ENCODE assay signal across 30 cellular contexts in genomic region chr15:56968256-56968655, GRCh38.
"Had no signal": no experiment of that assay in that cellular context is flagged by ENCODE, and none has a peak within 500 bp of the region (broad histone marks: within the 10 kb centered on the region; RNA-seq: fewer than 3 reads in every experiment).

No MANE protein-coding gene starts in this region.

- H3K4me3 Mint-ChIP-seq: activated B cell treated with CpG ODN at 0.5 μM for 24 hours; activated CD4-positive, alpha-beta T cell treated with anti-CD3 and anti-CD28 coated beads for 36 hours; activated naive CD4-positive, alpha-beta T cell treated with anti-CD3 and anti-CD28 coated beads for 36 hours; activated naive CD8-positive, alpha-beta T cell treated with anti-CD3 and anti-CD28 coated beads, Interleukin-2, amount 10 ng/mL, durations not matched to agents 7 days and 5 days; immature natural killer cell; natural killer cell treated with Interleukin-12 subunit alpha and Interleukin-12 subunit beta and Interleukin-15 and Interleukin-18, amount 100 ng/mL, for 72 hours; stimulated activated memory B cell treated with anti-CD40 and anti-IgM and Interleukin-4, amounts not matched to agents 10 μg/mL and 1 μg/mL and 100 μg/mL, for 72 hours had no signal

- H3K9ac ChIP-seq: parathyroid adenoma had no signal

- H3K27me3 Mint-ChIP-seq: activated B cell treated with CpG ODN at 0.5 μM for 24 hours; activated CD4-positive, alpha-beta T cell treated with anti-CD3 and anti-CD28 coated beads for 36 hours; activated naive CD8-positive, alpha-beta T cell treated with anti-CD3 and anti-CD28 coated beads, Interleukin-2, amount 10 ng/mL, durations not matched to agents 7 days and 5 days; natural killer cell treated with Interleukin-12 subunit alpha and Interleukin-12 subunit beta and Interleukin-15 and Interleukin-18, amount 100 ng/mL, for 72 hours; stimulated activated memory B cell treated with anti-CD40 and anti-IgM and Interleukin-4, amounts not matched to agents 10 μg/mL and 1 μg/mL and 100 μg/mL, for 72 hours had no signal

- H3K27ac ChIP-seq: parathyroid adenoma, testis, vagina had no signal

- H3K36me3 Mint-ChIP-seq: immature natural killer cell; natural killer cell treated with Interleukin-12 subunit alpha and Interleukin-12 subunit beta and Interleukin-15 and Interleukin-18, amount 100 ng/mL, for 72 hours had no signal

- H3K4me2 ChIP-seq: hepatocyte, smooth muscle cell had no signal

- ATAC-seq: activated CD4-positive, alpha-beta T cell treated with anti-CD3 and anti-CD28 coated beads for 36 hours; left ventricle myocardium superior; natural killer cell treated with Interleukin-12 subunit alpha and Interleukin-12 subunit beta and Interleukin-15 and Interleukin-18, amount 100 ng/mL, for 72 hours; sciatic nerve; stimulated activated memory B cell treated with anti-CD40 and anti-IgM and Interleukin-4, amounts not matched to agents 10 μg/mL and 1 μg/mL and 100 μg/mL, for 72 hours had no signal

- H2AFZ ChIP-seq: hepatocyte, parathyroid adenoma had no signal

- FAIRE-seq: bronchial epithelial cell, endometrium had no signal

- H3K36me3 ChIP-seq: vagina had no signal

- H3K27me3 ChIP-seq: foreskin keratinocyte, hepatocyte, testis, vagina had no signal

- H3K4me3 ChIP-seq: hepatocyte, smooth muscle cell, testis, vagina had no signal

- DNase-seq: activated B cell treated with CpG ODN at 0.5 μM for 24 hours; activated CD4-positive, alpha-beta T cell treated with anti-CD3 and anti-CD28 coated beads for 36 hours; activated CD4-positive, alpha-beta T cell treated with anti-CD3 and anti-CD28 coated beads, Interleukin-2, amount 50 U/mL, for 48 hours; activated effector memory CD4-positive, alpha-beta T cell treated with Interleukin-2 at 50 U/mL for 16 hours; activated naive CD4-positive, alpha-beta T cell treated with anti-CD3 and anti-CD28 coated beads for 36 hours; activated naive CD8-positive, alpha-beta T cell treated with anti-CD3 and anti-CD28 coated beads, Interleukin-2, amount 10 ng/mL, durations not matched to agents 7 days and 5 days; activated T-cell treated with anti-CD3 and anti-CD28 coated beads, Interleukin-2, amount 50 U/mL, for 48 hours; amniotic stem cell; cerebellar nuclear complex; cortex of kidney; immature natural killer cell; kidney glomerular epithelial cell; left ventricle myocardium superior; mammary epithelial cell; midbrain; nucleus accumbens; stimulated activated CD4-positive, alpha-beta T cell treated with anti-CD3 and anti-CD28 coated beads, Interleukin-15, amount 100 ng/mL, for 24 hours; T-helper 9 cell; testis; trophoblast cell had no signal

- H3K27ac Mint-ChIP-seq: activated B cell treated with CpG ODN at 0.5 μM for 24 hours; activated CD4-positive, alpha-beta T cell treated with anti-CD3 and anti-CD28 coated beads for 36 hours; activated naive CD4-positive, alpha-beta T cell treated with anti-CD3 and anti-CD28 coated beads for 36 hours; activated naive CD8-positive, alpha-beta T cell treated with anti-CD3 and anti-CD28 coated beads, Interleukin-2, amount 10 ng/mL, durations not matched to agents 7 days and 5 days; immature natural killer cell; natural killer cell treated with Interleukin-12 subunit alpha and Interleukin-12 subunit beta and Interleukin-15 and Interleukin-18, amount 100 ng/mL, for 72 hours; stimulated activated memory B cell treated with anti-CD40 and anti-IgM and Interleukin-4, amounts not matched to agents 10 μg/mL and 1 μg/mL and 100 μg/mL, for 72 hours had no signal

- H3K9me3 ChIP-seq: testis, vagina had no signal

- H3K9me3 Mint-ChIP-seq: activated B cell treated with CpG ODN at 0.5 μM for 24 hours; activated naive CD4-positive, alpha-beta T cell treated with anti-CD3 and anti-CD28 coated beads for 36 hours; immature natural killer cell; natural killer cell treated with Interleukin-12 subunit alpha and Interleukin-12 subunit beta and Interleukin-15 and Interleukin-18, amount 100 ng/mL, for 72 hours; stimulated activated memory B cell treated with anti-CD40 and anti-IgM and Interleukin-4, amounts not matched to agents 10 μg/mL and 1 μg/mL and 100 μg/mL, for 72 hours had no signal
